10 cellular contexts compared by ENCODE assay signal in the genomic region with DNA sequence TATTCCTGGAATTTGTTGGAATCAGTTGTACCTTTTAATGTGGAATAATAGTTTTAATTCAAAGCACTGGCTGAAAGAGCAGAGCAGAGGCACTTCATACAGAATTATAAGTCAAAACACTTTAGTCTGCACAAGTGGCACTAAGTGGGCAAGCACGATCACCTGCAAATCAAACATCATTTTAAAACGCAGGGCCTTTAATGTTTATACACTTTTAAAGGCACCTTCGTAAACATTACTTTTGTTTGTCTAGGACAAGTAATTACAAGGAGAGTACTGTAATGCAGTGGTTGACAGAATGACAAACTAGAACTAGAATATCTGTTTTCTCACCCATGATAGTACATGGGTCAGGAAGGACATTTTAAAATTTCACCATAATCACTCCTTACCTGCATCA.
"Had no signal": no experiment of that assay in that cellular context is flagged by ENCODE, and none has a peak within 500 bp of the region (broad histone marks: within the 10 kb centered on the region; RNA-seq: fewer than 3 reads in every experiment).

No MANE protein-coding gene starts in this region.

- H3K4me3 ChIP-seq: heart left ventricle, mucosa of descending colon, tibial nerve had no signal

- H3K27ac ChIP-seq: tibial nerve had no signal

- DNase-seq: activated CD4-positive, alpha-beta T cell treated with anti-CD3 and anti-CD28 coated beads for 48 hours; activated CD8-positive, alpha-beta T cell treated with anti-CD3 and anti-CD28 coated beads, Interleukin-2, amount 10 ng/mL, durations not matched to agents 7 days and 5 days; activated naive CD4-positive, alpha-beta T cell treated with anti-CD3 and anti-CD28 coated beads, Interleukin-2, amount 10 ng/mL, durations not matched to agents 7 days and 5 days; foreskin melanocyte; heart left ventricle; mucosa of descending colon; natural killer cell; posterior cingulate gyrus; small intestine had no signal

- ATAC-seq: activated CD8-positive, alpha-beta T cell treated with anti-CD3 and anti-CD28 coated beads, Interleukin-2, amount 10 ng/mL, durations not matched to agents 7 days and 5 days; heart left ventricle; mucosa of descending colon; natural killer cell had no signal

- H3K27me3 ChIP-seq: heart left ventricle, tibial nerve had no signal

- H3K9me3 ChIP-seq: heart left ventricle, mucosa of descending colon, tibial nerve had no signal

- H3K4me1 ChIP-seq: heart left ventricle, tibial nerve had no signal
